ENCODE assay signal across 23 cellular contexts in genomic region chr1:24553931-24554330, GRCh38. TPM values are rescaled to one million over a fixed set of nuclear protein-coding genes. Genes with fewer than 3 reads are reported as not detected.
DNase-seq lines count a peak whose midpoint lies in the region; TF ChIP-seq lines count a peak whose summit lies in the region.
"Had no signal": no experiment of that assay in that cellular context is flagged by ENCODE, and none has a peak within 500 bp of the region (broad histone marks: within the 10 kb centered on the region; RNA-seq: fewer than 3 reads in every experiment).

No MANE protein-coding gene starts in this region.

- H3K4me3 ChIP-seq in neural progenitor cell (no peak overlapping the region), hepatocyte (no peak overlapping the region)
- H3K4me3 ChIP-seq: SJSA1 had no signal

- peaks cover 28% of the 10 kb centered on the region for H3K27me3 Mint-ChIP-seq in neural progenitor cell (ENCODE audit: insufficient read depth, low read depth)

- H2AFZ ChIP-seq in neural progenitor cell (replicated peaks) = no peak overlapping the region
- H2AFZ ChIP-seq in hepatocyte = no peak overlapping the region

- no peaks in the 10 kb centered on the region for H3K9me2 ChIP-seq in hepatocyte (replicated peaks; ENCODE audit: insufficient read depth)

- 85% methylated on average over 3 of the region's 3 CpGs for WGBS in hepatocyte (ENCODE audit: low lambda C conversion rate, missing lambda C conversion rate)

- no peak overlapping the region for H3K9ac ChIP-seq in neural progenitor cell

- peak overlapping the region; percentile 94 for H3K27ac Mint-ChIP-seq in neural progenitor cell

- H3K4me2 ChIP-seq in neural progenitor cell (no peak overlapping the region), hepatocyte (no peak overlapping the region)

- H3F3A ChIP-seq in neural progenitor cell (ENCODE audit: low read depth) = peaks cover 3% of the 10 kb centered on the region

- no peaks in the 10 kb centered on the region for H3K9me3 Mint-ChIP-seq in neural progenitor cell

- H3K27me3 ChIP-seq in neural progenitor cell = peaks cover 51% of the 10 kb centered on the region
- peaks cover 6% of the 10 kb centered on the region for H3K27me3 ChIP-seq in hepatocyte

- H4K20me1 ChIP-seq in neural progenitor cell (ENCODE audit: low read depth) (no peaks in the 10 kb centered on the region), hepatocyte (ENCODE audit: insufficient read depth, poor library complexity, severe bottlenecking) (no peaks in the 10 kb centered on the region)

- TF ChIP-seq CTCF in neural progenitor cell (IDR thresholded peaks at IDR 0.05) = no peak
- TF ChIP-seq CTCF in hepatocyte (IDR thresholded peaks at IDR 0.05; ENCODE audit: poor library complexity) = no peak

- H3K36me3 ChIP-seq in neural progenitor cell (no peaks in the 10 kb centered on the region), hepatocyte (replicated peaks; ENCODE audit: insufficient read depth, low read depth) (no peaks in the 10 kb centered on the region)
- H3K36me3 ChIP-seq: SJSA1 had no signal

- H3K4me3 Mint-ChIP-seq in neural progenitor cell = peak overlapping the region; percentile 41

- peaks cover 10% of the 10 kb centered on the region for H3K4me1 ChIP-seq in neural progenitor cell
- peaks cover 23% of the 10 kb centered on the region for H3K4me1 ChIP-seq in hepatocyte (ENCODE audit: insufficient read depth)
- H3K4me1 ChIP-seq: SJSA1 had no signal

- no peaks in the 10 kb centered on the region for H3K79me2 ChIP-seq in neural progenitor cell (ENCODE audit: low read depth)
- no peaks in the 10 kb centered on the region for H3K79me2 ChIP-seq in hepatocyte

- H3K36me3 Mint-ChIP-seq in neural progenitor cell = no peaks in the 10 kb centered on the region

- no peaks in the 10 kb centered on the region for H3K9me3 ChIP-seq in neural progenitor cell (ENCODE audit: low read depth)
- H3K9me3 ChIP-seq in hepatocyte (ENCODE audit: low read depth) = no peaks in the 10 kb centered on the region
- H3K9me3 ChIP-seq: SJSA1 had no signal

- peaks cover 69% of the 10 kb centered on the region for H3K4me1 Mint-ChIP-seq in neural progenitor cell

- peak; percentile 55 for DNase-seq in activated effector memory CD4-positive, alpha-beta T cell treated with anti-CD3 and anti-CD28 coated beads, Interleukin-2, amount 50 U/mL, for 16 hours
- no peak for DNase-seq in activated effector memory CD4-positive, alpha-beta T cell treated with Interleukin-2 at 50 U/mL for 16 hours
- DNase-seq in NCI-H82 treated with DMSO at 0.1 percent for 48 hours (lab: John Stamatoyannopoulos, UW; ENCODE audit: unreplicated experiment) (peak; percentile 43), neural progenitor cell (ENCODE audit: low spot score) (no peak), amniotic stem cell (lab: John Stamatoyannopoulos, UW) (no peak), hepatocyte (ENCODE audit: low spot score) (no peak), GM03348 (ENCODE audit: low spot score) (no peak)
- DNase-seq: 8988T, Calu3, DMS79 treated with DMSO at 0.1 percent for 48 hours, GF-D8, NCI-H1048, NCI-H1417, NCI-H1694 treated with DMSO at 0.1 percent for 48 hours, NCI-H2081, NCI-H2171 treated with DMSO at 0.1 percent for 48 hours, NCI-H526, Right ventricle myocardium superior, RPMI8226 had no signal

- no peak overlapping the region for H3K27ac ChIP-seq in neural progenitor cell
- H3K27ac ChIP-seq in hepatocyte = no peak overlapping the region
- H3K27ac ChIP-seq: HL-60, SJSA1 had no signal

RNA-seq across cellular contexts. Expression of gene NCMAP, which starts 2.0 kb away (rescaled TPM):
- total RNA-seq in neural progenitor cell (ENCODE audit: low replicate concordance) (0.49 TPM in 1 of 2 replicates, not detected in the other), hepatocyte (6.3 and 8.1 TPM in 2 replicates)
- polyA plus RNA-seq in hepatocyte = 2.7 and 3.5 TPM in 2 replicates
- total RNA-seq: H4 had no signal
- polyA plus RNA-seq: BJ had no signal

RNA-seq across cellular contexts. Expression of gene RCAN3, which starts 51.3 kb away (rescaled TPM):
- total RNA-seq in neural progenitor cell (ENCODE audit: low replicate concordance) (7.5 and 9.3 TPM in 2 replicates), hepatocyte (9.0 and 10.1 TPM in 2 replicates)
- polyA plus RNA-seq in hepatocyte = 6.2 and 6.4 TPM in 2 replicates

Comparison
In these comparisons a context has a peak if more than half of its experiments do, and no peak if none do; other contexts are left out.
1. DNase-seq: peak in activated effector memory CD4-positive, alpha-beta T cell treated with anti-CD3 and anti-CD28 coated beads, Interleukin-2, amount 50 U/mL, for 16 hours (single experiment) and NCI-H82 treated with DMSO at 0.1 percent for 48 hours (single experiment); none in activated effector memory CD4-positive, alpha-beta T cell treated with Interleukin-2 at 50 U/mL for 16 hours (single experiment), neural progenitor cell (single experiment), amniotic stem cell (single experiment), hepatocyte (single experiment) and GM03348 (single experiment).